ENCODE assay signal across 26 cellular contexts in the genomic region with DNA sequence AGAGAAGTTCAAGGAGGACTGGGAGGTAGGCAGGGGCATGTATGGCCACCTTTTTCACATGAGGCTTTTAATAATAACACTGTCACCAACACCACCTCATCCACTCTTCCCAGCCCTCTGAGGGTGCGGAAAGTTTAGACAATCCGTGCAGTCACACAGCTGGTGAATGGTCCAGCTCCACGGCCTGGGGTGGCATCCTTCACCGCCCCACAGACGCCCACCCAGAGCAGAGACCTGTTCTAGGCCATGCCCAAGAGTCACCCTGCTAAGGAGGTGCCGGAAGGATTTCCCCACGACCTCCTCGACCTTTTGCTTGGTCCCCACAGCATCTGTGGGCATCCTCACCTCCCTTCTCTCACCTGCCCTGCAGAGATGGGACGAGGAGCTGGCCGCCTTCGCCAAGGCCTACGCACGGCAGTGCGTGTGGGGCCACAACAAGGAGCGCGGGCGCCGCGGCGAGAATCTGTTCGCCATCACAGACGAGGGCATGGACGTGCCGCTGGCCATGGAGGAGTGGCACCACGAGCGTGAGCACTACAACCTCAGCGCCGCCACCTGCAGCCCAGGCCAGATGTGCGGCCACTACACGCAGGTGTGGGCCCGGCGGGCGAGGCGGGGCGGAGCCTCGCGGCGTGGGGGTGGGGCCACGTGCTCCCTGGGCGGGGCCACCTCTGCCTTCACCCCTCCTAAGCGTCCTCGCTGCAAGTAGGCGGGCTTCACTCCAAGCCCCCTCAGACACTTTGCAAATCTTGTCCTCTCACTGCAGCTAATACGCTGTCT. TPM values are rescaled to one million over a fixed set of nuclear protein-coding genes. Genes with fewer than 3 reads are reported as not detected.
"Had no signal": no experiment of that assay in that cellular context is flagged by ENCODE, and none has a peak within 500 bp of the region (broad histone marks: within the 10 kb centered on the region; RNA-seq: fewer than 3 reads in every experiment).

No MANE protein-coding gene starts in this region.

- H3K36me3 ChIP-seq: heart left ventricle, upper lobe of left lung had no signal

- ATAC-seq: effector memory CD8-positive, alpha-beta T cell; mucosa of descending colon; naive thymus-derived CD4-positive, alpha-beta T cell; stimulated activated naive CD8-positive, alpha-beta T cell treated with anti-CD3 and anti-CD28 coated beads, Interleukin-15, Interleukin-2, amounts not matched to agents 100 U/mL and 50 U/mL, for 24 hours; T-cell had no signal

- H3K27ac Mint-ChIP-seq: activated naive CD8-positive, alpha-beta T cell treated with anti-CD3 and anti-CD28 coated beads for 36 hours; brain had no signal

- H3K36me3 Mint-ChIP-seq: activated naive CD8-positive, alpha-beta T cell treated with anti-CD3 and anti-CD28 coated beads for 36 hours; brain; naive thymus-derived CD4-positive, alpha-beta T cell; T-cell had no signal

- H3K27me3 Mint-ChIP-seq: activated naive CD8-positive, alpha-beta T cell treated with anti-CD3 and anti-CD28 coated beads for 36 hours; central memory CD8-positive, alpha-beta T cell; effector memory CD8-positive, alpha-beta T cell; T-cell had no signal

- H3K4me3 ChIP-seq: lung, mucosa of descending colon, SK-N-MC, skin epidermis, upper lobe of left lung had no signal

- FAIRE-seq: islet of Langerhans had no signal

- H3K9ac ChIP-seq: parathyroid adenoma had no signal

- H3K9me3 ChIP-seq: heart left ventricle, mucosa of descending colon, upper lobe of left lung had no signal

- H3K4me3 Mint-ChIP-seq: activated naive CD8-positive, alpha-beta T cell treated with anti-CD3 and anti-CD28 coated beads for 36 hours; brain; central memory CD8-positive, alpha-beta T cell; effector memory CD8-positive, alpha-beta T cell; T-cell had no signal

- DNase-seq: activated CD4-positive, alpha-beta T cell treated with anti-CD3 and anti-CD28 coated beads for 1 hour; activated CD4-positive, alpha-beta T cell treated with anti-CD3 and anti-CD28 coated beads, Interleukin-2, amount 50 U/mL, for 4 hours; activated gamma-delta T cell; activated naive CD8-positive, alpha-beta T cell treated with anti-CD3 and anti-CD28 coated beads for 36 hours; activated T-cell treated with anti-CD3 and anti-CD28 coated beads, Interleukin-2, amount 50 U/mL, for 1 hour; effector memory CD8-positive, alpha-beta T cell; foreskin melanocyte; mucosa of descending colon; naive thymus-derived CD4-positive, alpha-beta T cell; stimulated activated CD4-positive, alpha-beta T cell treated with anti-CD3 and anti-CD28 coated beads, Interleukin-4, amount 100 ng/mL, for 4 hours; stimulated activated CD8-positive, alpha-beta memory T cell treated with anti-CD3 and anti-CD28 coated beads, Interleukin-4, amount 100 ng/mL, for 48 hours; stimulated activated naive CD8-positive, alpha-beta T cell treated with anti-CD3 and anti-CD28 coated beads, Interleukin-15, Interleukin-2, amounts not matched to agents 100 U/mL and 50 U/mL, for 24 hours; T-cell; T1000 had no signal

- H3K27ac ChIP-seq: epithelial cell of prostate, parathyroid adenoma, SK-N-MC, upper lobe of left lung had no signal

- H3K9me3 Mint-ChIP-seq: activated naive CD8-positive, alpha-beta T cell treated with anti-CD3 and anti-CD28 coated beads for 36 hours; brain; central memory CD8-positive, alpha-beta T cell; effector memory CD8-positive, alpha-beta T cell; naive thymus-derived CD4-positive, alpha-beta T cell; T-cell had no signal

RNA-seq across cellular contexts. Expression of gene PI16, which starts 4.4 kb away (rescaled TPM):
- total RNA-seq: fibroblast of lung, renal cortical epithelial cell had no signal

RNA-seq across cellular contexts. Expression of gene FGD2, which starts 46.5 kb away (rescaled TPM):
- total RNA-seq: fibroblast of lung had no signal
- polyA plus RNA-seq: fibroblast of lung had no signal
